8 cellular contexts compared by ENCODE assay signal in genomic region chr16:28879261-28879840, GRCh38. TPM values are rescaled to one million over a fixed set of nuclear protein-coding genes. Genes with fewer than 3 reads are reported as not detected.
DNase-seq lines count a peak whose midpoint lies in the region; ATAC-seq, FAIRE-seq and TF ChIP-seq lines count a peak whose summit lies in the region.

No MANE protein-coding gene starts in this region.

- peak overlapping the region; percentile 18 for H3K14ac ChIP-seq in H1 (ENCODE audit: insufficient read length)

- H3K56ac ChIP-seq in H1 (replicated peaks; ENCODE audit: insufficient read length, low read depth, low read length): peak overlapping the region; percentile 8

- no peak overlapping the region for H2AK5ac ChIP-seq in H1 (ENCODE audit: low read depth, low read length)

- WGBS in H1 (ENCODE audit: extremely low coverage in 1 of 2, insufficient coverage in 1 of 2, insufficient read length in 1 of 2, insufficient replicate concordance in 2 of 2, low coverage in 1 of 2, low lambda C conversion rate in 2 of 2, missing lambda C conversion rate in 1 of 2), 2 experiments: 4% methylated on average over 26 of the region's 27 CpGs; no CpG with 5 or more reads in 1 of the 2 experiments

- H3K23ac ChIP-seq in H1 (ENCODE audit: insufficient read length): no peak overlapping the region

- H4K8ac ChIP-seq in H1 (ENCODE audit: extremely low read depth, insufficient read depth, low read length): peak overlapping the region; percentile 35; the same call in 1 of the 2 replicates

- H4K91ac ChIP-seq in H1 (replicated peaks; ENCODE audit: insufficient read length, low read length): peak overlapping the region; percentile 59

- no peak overlapping the region for H2BK20ac ChIP-seq in H1 (ENCODE audit: low read length)

- H2BK12ac ChIP-seq in H1 (ENCODE audit: low read depth, low read length): no peak overlapping the region

- no peaks in the 10 kb centered on the region for H4K20me1 ChIP-seq in MM.1S (ENCODE audit: insufficient read depth, low read length)
- peaks cover 2 to 3% of the 10 kb centered on the region in 2 experiments for H4K20me1 ChIP-seq in H1 (replicated peaks in 1 of 2; ENCODE audit: control insufficient read depth in 1 of 2, insufficient read depth in 2 of 2, low read length in 2 of 2)

- H3K79me2 ChIP-seq in MM.1S (ENCODE audit: low read length) (no peaks in the 10 kb centered on the region), H1 (ENCODE audit: control insufficient read depth in 1 of 2, insufficient read depth in 2 of 2, low read length in 2 of 2) (no peaks in the 10 kb centered on the region)

- no peaks in the 10 kb centered on the region for H3K27me3 ChIP-seq in CD4-positive, alpha-beta memory T cell (ENCODE audit: insufficient read depth, low read length)
- H3K27me3 ChIP-seq in MM.1S (replicated peaks; ENCODE audit: insufficient read depth, low read length): no peaks in the 10 kb centered on the region
- H3K27me3 ChIP-seq in H1 (replicated peaks in 1 of 4; ENCODE audit: control insufficient read depth in 3 of 4, extremely low read depth in 1 of 4, insufficient read depth in 3 of 4, low read length in 3 of 4): peaks cover 0 to 8% (median 7%) of the 10 kb centered on the region in 4 experiments; a peak in 2 of 7 replicates

- H2BK120ac ChIP-seq in H1 (replicated peaks; ENCODE audit: low read depth, low read length): no peak overlapping the region

- H3K27ac ChIP-seq in CD4-positive, alpha-beta memory T cell (ENCODE audit: low read depth, low read length): peak overlapping the region; percentile 53
- H3K27ac ChIP-seq in MM.1S (ENCODE audit: low read length): no peak overlapping the region
- peak overlapping the region; percentile 59; the same call in 1 of the 2 replicates for H3K27ac ChIP-seq in H1 (ENCODE audit: low read depth, low read length)

- H3K9me3 Mint-ChIP-seq in CD4-positive, alpha-beta memory T cell: peaks cover 0 to 1% (median 0%) of the 10 kb centered on the region in 8 donors
- H3K9me3 Mint-ChIP-seq in nephron: no peaks in the 10 kb centered on the region

- H3K79me1 ChIP-seq in H1 (ENCODE audit: low read depth, low read length): no peaks in the 10 kb centered on the region; the same call in none of the 2 replicates

- no peaks in the 10 kb centered on the region for H3K9me2 ChIP-seq in MM.1S (replicated peaks; ENCODE audit: insufficient read depth, low read length)

- H3K27ac Mint-ChIP-seq in CD4-positive, alpha-beta memory T cell: peak overlapping the region in 6 of 7 donors; percentile 41 to 90 (median 65)
- peak overlapping the region; percentile 37 to 60 (median 49) for H3K27ac Mint-ChIP-seq in nephron

- no peak for TF ChIP-seq RAD21 in H1 (IDR thresholded peaks at IDR 0.05 in 1 of 2, conservative IDR thresholded peaks at IDR 0.05 in 1 of 2; ENCODE audit: low read depth in 2 of 2, low read length in 2 of 2)

- H2BK5ac ChIP-seq in H1 (ENCODE audit: low read depth, low read length): no peak overlapping the region

- ATAC-seq in GM21447 (IDR thresholded peaks at IDR 0.05; ENCODE audit: unreplicated experiment) (peak; percentile 33), HG03108 (IDR thresholded peaks at IDR 0.05; ENCODE audit: unreplicated experiment) (no peak)

- peaks cover 3 to 18% (median 11%) of the 10 kb centered on the region in 4 donors for H3K4me1 Mint-ChIP-seq in CD4-positive, alpha-beta memory T cell
- H3K4me1 Mint-ChIP-seq in nephron: peaks cover 68% of the 10 kb centered on the region

- TF ChIP-seq CTCF in MM.1S (IDR thresholded peaks at IDR 0.05; ENCODE audit: low read length) (no peak), H1 (IDR thresholded peaks at IDR 0.05; ENCODE audit: control extremely low read depth in 1 of 3, insufficient read depth in 1 of 3, low read depth in 1 of 3, low read length in 3 of 3) (no peak), nephron (IDR thresholded peaks at IDR 0.05; ENCODE audit: unreplicated experiment in 3 of 3) (no peak)

- no peak for FAIRE-seq in H1 (lab: Jason Lieb, UNC)

- intact Hi-C loops in CD4-positive, alpha-beta memory T cell (cut with micrococcal nuclease): loop anchor here (1.0 to 2.0 kb wide), 2 partner anchors 15 to 33 kb away; partner anchors contain the start of gene TUFM

- H3K9ac ChIP-seq in MM.1S (ENCODE audit: low read length) (peak overlapping the region; percentile 68; the same call in 1 of the 2 replicates), H1 (replicated peaks in 1 of 4; ENCODE audit: extremely low read depth in 1 of 4, low read depth in 3 of 4, low read length in 3 of 4) (peak overlapping the region; percentile 69 to 77 (median 72))

- no peak overlapping the region for H2BK15ac ChIP-seq in H1 (ENCODE audit: low read length)

- peak overlapping the region; percentile 49 to 82 for H3K4me3 ChIP-seq in CD4-positive, alpha-beta memory T cell (ENCODE audit: low read length in 2 of 2)
- peak overlapping the region; percentile 87 for H3K4me3 ChIP-seq in MM.1S (ENCODE audit: low read length)
- H3K4me3 ChIP-seq in H1 (ENCODE audit: extremely low read depth in 1 of 4, insufficient read depth in 2 of 4, low read depth in 3 of 4, low read length in 4 of 4): peak overlapping the region; percentile 61 to 78 (median 68)

- peaks cover 13% of the 10 kb centered on the region for H3K23me2 ChIP-seq in H1 (ENCODE audit: low read depth, low read length)

- H3K36me3 ChIP-seq in CD4-positive, alpha-beta memory T cell (ENCODE audit: insufficient read depth, low read length): no peaks in the 10 kb centered on the region
- no peaks in the 10 kb centered on the region for H3K36me3 ChIP-seq in MM.1S (replicated peaks; ENCODE audit: insufficient read depth, low read length)
- no peaks in the 10 kb centered on the region for H3K36me3 ChIP-seq in H1 (ENCODE audit: control insufficient read depth in 2 of 4, insufficient read depth in 4 of 4, low read length in 3 of 4)

- POLR2A ChIA-PET in CD4-positive, alpha-beta memory T cell (lab: Charles Lee; ENCODE audit: partially characterized antibody): interaction anchor here (0.6 to 2.7 kb wide), 7 partner anchors 15 to 71 kb away, joined by 3 to 34 read pairs (median 5); partner anchors contain the start of genes ATXN2L, NFATC2IP, RABEP2 and SH2B1
- POLR2A ChIA-PET in H1 (lab: Charles Lee; ENCODE audit: partially characterized antibody): interaction anchor here (0.7 to 13.3 kb wide), 16 partner anchors 9 to 94 kb away, joined by 3 to 164 read pairs (median 4); partner anchors contain the start of genes ATXN2L, RABEP2, SH2B1 and TUFM

- H3K18ac ChIP-seq in H1 (ENCODE audit: extremely low read depth, low read length): peak overlapping the region; percentile 71; the same call in 1 of the 2 replicates

- H2AFZ ChIP-seq in MM.1S (ENCODE audit: low read length) (peak overlapping the region; percentile 99), H1 (ENCODE audit: low read length) (no peak overlapping the region)

- no peaks in the 10 kb centered on the region for H3K36me3 Mint-ChIP-seq in CD4-positive, alpha-beta memory T cell
- H3K36me3 Mint-ChIP-seq in nephron (ENCODE audit: low read depth): peaks cover 3% of the 10 kb centered on the region

- H3K4me3 Mint-ChIP-seq in CD4-positive, alpha-beta memory T cell: peak overlapping the region; percentile 88 to 93 (median 90)
- peak overlapping the region; percentile 89 to 91 (median 89) for H3K4me3 Mint-ChIP-seq in nephron

- H3K4me1 ChIP-seq in CD4-positive, alpha-beta memory T cell (ENCODE audit: insufficient read depth, low read length): peaks cover 13% of the 10 kb centered on the region
- H3K4me1 ChIP-seq in MM.1S (ENCODE audit: low read length) (peaks cover 6% of the 10 kb centered on the region; the same call in 1 of the 2 replicates), H1 (replicated peaks in 1 of 4; ENCODE audit: control insufficient read depth in 3 of 4, insufficient read depth in 4 of 4, low read length in 3 of 4) (peaks cover 0 to 41% (median 30%) of the 10 kb centered on the region in 4 experiments; a peak in 6 of 7 replicates)

- no peaks in the 10 kb centered on the region for H3F3A ChIP-seq in MM.1S (ENCODE audit: insufficient read depth, low read length)

- no peak overlapping the region for H3K4ac ChIP-seq in H1 (replicated peaks; ENCODE audit: insufficient read length, low read depth, low read length)

- peak in 1 of 5 donors; percentile 9 for DNase-seq in CD4-positive, alpha-beta memory T cell
- no peak for DNase-seq in MM.1S
- no peak for DNase-seq in H1 (ENCODE audit: low read depth in 1 of 2, low spot score in 2 of 2)
- DNase-seq in SHP77 treated with DMSO at 0.1 percent for 48 hours (lab: John Stamatoyannopoulos, UW): no peak
- DNase-seq in retina: no peak

- CTCF ChIA-PET in CD4-positive, alpha-beta memory T cell (lab: Charles Lee; ENCODE audit: partially characterized antibody): interaction anchor here (1.1 to 3.0 kb wide), 3 partner anchors 9 to 66 kb away, joined by 3 to 14 read pairs (median 4); no protein-coding TSS in a partner anchor
- CTCF ChIA-PET in H1 (lab: Charles Lee; ENCODE audit: partially characterized antibody): interaction anchor here (1.5 to 2.7 kb wide), 3 partner anchors 10 to 65 kb away, joined by 3 to 18 read pairs (median 4); no protein-coding TSS in a partner anchor

- H3K4me2 ChIP-seq in MM.1S (ENCODE audit: low read depth, low read length): peak overlapping the region; percentile 95
- H3K4me2 ChIP-seq in H1 (ENCODE audit: insufficient read depth in 1 of 2, low read depth in 2 of 2, low read length in 2 of 2): peak overlapping the region; percentile 78 to 84

- peak in 1 of 2 experiments; percentile 79; a peak in 2 of 3 replicates for TF ChIP-seq POLR2A in H1 (IDR thresholded peaks at IDR 0.05; ENCODE audit: control extremely low read depth in 1 of 2, low read depth in 2 of 2, low read length in 2 of 2)

- no peak for TF ChIP-seq EP300 in H1 (IDR thresholded peaks at IDR 0.05; ENCODE audit: borderline replicate concordance in 1 of 2, low read depth in 2 of 2, low read length in 2 of 2)

- no peaks in the 10 kb centered on the region for H3K9me3 ChIP-seq in CD4-positive, alpha-beta memory T cell (ENCODE audit: control insufficient read depth in 1 of 2, low read length in 2 of 2)
- H3K9me3 ChIP-seq in MM.1S (replicated peaks; ENCODE audit: insufficient read depth, low read length): no peaks in the 10 kb centered on the region
- no peaks in the 10 kb centered on the region for H3K9me3 ChIP-seq in H1 (ENCODE audit: insufficient read depth in 2 of 2, low read depth in 1 of 2, low read length in 1 of 2)

- peaks cover 0 to 7% of the 10 kb centered on the region in 2 donors for H3K27me3 Mint-ChIP-seq in CD4-positive, alpha-beta memory T cell
- H3K27me3 Mint-ChIP-seq in nephron (ENCODE audit: low read depth): no peaks in the 10 kb centered on the region

- H4K5ac ChIP-seq in H1 (ENCODE audit: insufficient read length, low read depth, low read length): peak overlapping the region; percentile 25

RNA-seq across cellular contexts. Expression of gene ATP2A1, which starts 1.1 kb away (rescaled TPM):
- total RNA-seq in CD4-positive, alpha-beta memory T cell: under 1 TPM; 0.67 to 0.94 TPM
- polyA plus RNA-seq in CD4-positive, alpha-beta memory T cell: not detected
- total RNA-seq in H1 (2021; fragmentation: NEBNext Ultra II Directional; extraction: Animal tissue kit (Norgen Biotek cat#: 25700)): 2.4 and 3.0 TPM in 2 replicates
- 1.7 and 3.1 TPM in 2 replicates for polyA plus RNA-seq in H1 (2011; rRNA removed)
- polyA plus RNA-seq in H1 (2011; cell fraction: cytosol; rRNA removed): 1.9 TPM
- polyA plus RNA-seq in H1 (2011; cell fraction: nucleus; rRNA removed): 10.5 TPM
- 4.4 to 10.5 TPM (median 6.1 TPM) in 4 replicates for polyA plus RNA-seq in H1 (2012, experiment 1 of 2)
- polyA plus RNA-seq in H1 (2012, experiment 2 of 2): 1.4 TPM
- polyA plus RNA-seq in H1 (2013, experiment 1 of 2): 2.6 TPM
- polyA plus RNA-seq in H1 (2013, experiment 2 of 2): 1.5 TPM
- 1.3 and 2.0 TPM in 2 replicates for polyA minus RNA-seq in H1 (2011; rRNA and poly(A)+ RNA removed)
- polyA minus RNA-seq in H1 (2011; cell fraction: cytosol; rRNA and poly(A)+ RNA removed): 1.4 TPM
- 14.5 TPM for polyA minus RNA-seq in H1 (2011; cell fraction: nucleus; rRNA and poly(A)+ RNA removed)

RNA-seq across cellular contexts. Expression of gene SH2B1, which starts 15.7 kb away (rescaled TPM):
- total RNA-seq in CD4-positive, alpha-beta memory T cell: 100 to 1,000 TPM; 127 TPM
- polyA plus RNA-seq in CD4-positive, alpha-beta memory T cell: 1 to 10 TPM; 3.1 to 4.0 TPM
- 38.5 and 39.7 TPM in 2 replicates for total RNA-seq in H1 (2021; fragmentation: NEBNext Ultra II Directional; extraction: Animal tissue kit (Norgen Biotek cat#: 25700))
- polyA plus RNA-seq in H1 (2011; rRNA removed): 32.0 and 57.5 TPM in 2 replicates
- 30.7 TPM for polyA plus RNA-seq in H1 (2011; cell fraction: cytosol; rRNA removed)
- polyA plus RNA-seq in H1 (2011; cell fraction: nucleus; rRNA removed): 219 TPM
- 40.1 to 43.9 TPM (median 40.4 TPM) in 4 replicates for polyA plus RNA-seq in H1 (2012, experiment 1 of 2)
- polyA plus RNA-seq in H1 (2012, experiment 2 of 2): 32.3 TPM
- 30.1 TPM for polyA plus RNA-seq in H1 (2013, experiment 1 of 2)
- 29.1 TPM for polyA plus RNA-seq in H1 (2013, experiment 2 of 2)
- polyA minus RNA-seq in H1 (2011; rRNA and poly(A)+ RNA removed): 9.2 and 13.9 TPM in 2 replicates
- 18.1 TPM for polyA minus RNA-seq in H1 (2011; cell fraction: cytosol; rRNA and poly(A)+ RNA removed)
- polyA minus RNA-seq in H1 (2011; cell fraction: nucleus; rRNA and poly(A)+ RNA removed): 21.9 TPM

RNA-seq across cellular contexts. Expression of gene TUFM, which starts 33.2 kb away (rescaled TPM):
- total RNA-seq in CD4-positive, alpha-beta memory T cell: 100 to 1,000 TPM in 1 of 2 experiments, 10 to 100 TPM in 1; 98.0 to 108 TPM
- 100 to 1,000 TPM; 138 to 198 TPM for polyA plus RNA-seq in CD4-positive, alpha-beta memory T cell
- total RNA-seq in H1 (2021; fragmentation: NEBNext Ultra II Directional; extraction: Animal tissue kit (Norgen Biotek cat#: 25700)): 243 and 249 TPM in 2 replicates
- polyA plus RNA-seq in H1 (2011; rRNA removed): 216 and 283 TPM in 2 replicates
- 216 TPM for polyA plus RNA-seq in H1 (2011; cell fraction: cytosol; rRNA removed)
- 375 TPM for polyA plus RNA-seq in H1 (2011; cell fraction: nucleus; rRNA removed)
- 252 to 300 TPM (median 277 TPM) in 4 replicates for polyA plus RNA-seq in H1 (2012, experiment 1 of 2)
- polyA plus RNA-seq in H1 (2012, experiment 2 of 2): 261 TPM
- 233 TPM for polyA plus RNA-seq in H1 (2013, experiment 1 of 2)
- polyA plus RNA-seq in H1 (2013, experiment 2 of 2): 250 TPM
- 76.3 and 102 TPM in 2 replicates for polyA minus RNA-seq in H1 (2011; rRNA and poly(A)+ RNA removed)
- polyA minus RNA-seq in H1 (2011; cell fraction: cytosol; rRNA and poly(A)+ RNA removed): 74.2 TPM
- 65.9 TPM for polyA minus RNA-seq in H1 (2011; cell fraction: nucleus; rRNA and poly(A)+ RNA removed)

RNA-seq across cellular contexts. Expression of gene RABEP2, which starts 45.7 kb away (rescaled TPM):
- total RNA-seq in CD4-positive, alpha-beta memory T cell: 10 to 100 TPM; 25.7 to 29.0 TPM
- 1 to 10 TPM; 3.1 to 5.1 TPM for polyA plus RNA-seq in CD4-positive, alpha-beta memory T cell
- total RNA-seq in H1 (2021; fragmentation: NEBNext Ultra II Directional; extraction: Animal tissue kit (Norgen Biotek cat#: 25700)): 13.3 and 14.9 TPM in 2 replicates
- 10.4 and 13.2 TPM in 2 replicates for polyA plus RNA-seq in H1 (2011; rRNA removed)
- 21.1 TPM for polyA plus RNA-seq in H1 (2011; cell fraction: cytosol; rRNA removed)
- 27.3 TPM for polyA plus RNA-seq in H1 (2011; cell fraction: nucleus; rRNA removed)
- polyA plus RNA-seq in H1 (2012, experiment 1 of 2): 13.5 to 16.6 TPM (median 15.7 TPM) in 4 replicates
- 10.2 TPM for polyA plus RNA-seq in H1 (2012, experiment 2 of 2)
- polyA plus RNA-seq in H1 (2013, experiment 1 of 2): 8.9 TPM
- 8.0 TPM for polyA plus RNA-seq in H1 (2013, experiment 2 of 2)
- 3.9 and 4.0 TPM in 2 replicates for polyA minus RNA-seq in H1 (2011; rRNA and poly(A)+ RNA removed)
- polyA minus RNA-seq in H1 (2011; cell fraction: cytosol; rRNA and poly(A)+ RNA removed): 9.5 TPM
- 13.0 TPM for polyA minus RNA-seq in H1 (2011; cell fraction: nucleus; rRNA and poly(A)+ RNA removed)

RNA-seq across cellular contexts. Expression of gene CD19, which starts 52.4 kb away (rescaled TPM):
- not detected for total RNA-seq in CD4-positive, alpha-beta memory T cell
- 1 to 10 TPM in 1 of 2 donors, under 1 TPM in 1; 0.27 to 1.4 TPM for polyA plus RNA-seq in CD4-positive, alpha-beta memory T cell
- total RNA-seq in H1 (2021; fragmentation: NEBNext Ultra II Directional; extraction: Animal tissue kit (Norgen Biotek cat#: 25700)): 0.21 and 0.65 TPM in 2 replicates
- 0.57 and 2.3 TPM in 2 replicates for polyA plus RNA-seq in H1 (2011; rRNA removed)
- 1.8 TPM for polyA plus RNA-seq in H1 (2011; cell fraction: cytosol; rRNA removed)
- 1.0 TPM for polyA plus RNA-seq in H1 (2011; cell fraction: nucleus; rRNA removed)
- 0.53 to 0.73 TPM (median 0.65 TPM) in 4 replicates for polyA plus RNA-seq in H1 (2012, experiment 1 of 2)
- 0.16 TPM for polyA plus RNA-seq in H1 (2012, experiment 2 of 2)
- 1.1 TPM for polyA plus RNA-seq in H1 (2013, experiment 1 of 2)
- 1.6 TPM for polyA plus RNA-seq in H1 (2013, experiment 2 of 2)
- 0.28 TPM in 1 of 2 replicates, not detected in the other for polyA minus RNA-seq in H1 (2011; rRNA and poly(A)+ RNA removed)
- not detected for polyA minus RNA-seq in H1 (2011; cell fraction: cytosol; rRNA and poly(A)+ RNA removed)
- polyA minus RNA-seq in H1 (2011; cell fraction: nucleus; rRNA and poly(A)+ RNA removed): 1.1 TPM
